In the genomic region with DNA sequence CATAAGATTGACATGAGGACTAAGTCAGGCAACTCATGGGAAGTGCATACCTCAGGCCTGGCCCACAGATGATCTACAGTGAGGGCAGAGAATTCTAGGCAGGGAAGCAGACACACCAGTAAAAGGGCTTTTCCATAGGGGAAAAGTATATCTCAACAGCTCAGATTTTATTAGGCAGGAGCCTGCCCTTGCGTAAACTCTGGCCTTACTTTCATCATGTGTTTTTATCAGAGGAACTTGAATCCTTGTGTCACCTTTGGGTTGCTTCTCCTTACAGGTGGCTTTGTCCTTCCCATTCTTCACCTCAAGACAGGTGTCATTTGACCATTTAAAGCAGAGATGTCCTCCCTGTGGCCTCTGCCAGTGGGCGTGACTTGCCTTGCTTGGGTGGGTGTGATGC, we compare ENCODE assay signal across 1 cellular context.
TF ChIP-seq lines count a peak whose summit lies in the region.

No MANE protein-coding gene starts in this region.

TF ChIP-seq in K562, 482 proteins besides CTCF, POLR2A, EP300 and RAD21 (continued from another document):
- no peak for TF ChIP-seq E2F5 (CRISPR knock-in tag; IDR thresholded peaks at IDR 0.05)
- TF ChIP-seq, protein P1, sequence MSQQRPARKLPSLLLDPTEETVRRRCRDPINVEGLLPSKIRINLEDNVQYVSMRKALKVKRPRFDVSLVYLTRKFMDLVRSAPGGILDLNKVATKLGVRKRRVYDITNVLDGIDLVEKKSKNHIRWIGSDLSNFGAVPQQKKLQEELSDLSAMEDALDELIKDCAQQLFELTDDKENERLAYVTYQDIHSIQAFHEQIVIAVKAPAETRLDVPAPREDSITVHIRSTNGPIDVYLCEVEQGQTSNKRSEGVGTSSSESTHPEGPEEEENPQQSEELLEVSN (IDR thresholded peaks at IDR 0.05; ENCODE audit: borderline replicate concordance in 1 of 2, extremely low read depth in 1 of 2, insufficient read depth in 1 of 2, insufficient read length in 1 of 2, low read depth in 1 of 2, low read length in 1 of 2, poor library complexity in 1 of 2, severe bottlenecking in 1 of 2), result no peak
- no peak for TF ChIP-seq GATAD2A (IDR thresholded peaks at IDR 0.05)
- TF ChIP-seq RBM25 (IDR thresholded peaks at IDR 0.05; ENCODE audit: low read depth, low read length, severe bottlenecking), result no peak
- TF ChIP-seq MYC (IDR thresholded peaks at IDR 0.05; ENCODE audit: low read depth, low read length), result 0 out of 2 replicates have a peak, but pooled peaks have one; percentile 22
- no peak for TF ChIP-seq MYC (CRISPR knock-in tag; IDR thresholded peaks at IDR 0.05; ENCODE audit: borderline replicate concordance, low read depth)
- TF ChIP-seq, protein P2, sequence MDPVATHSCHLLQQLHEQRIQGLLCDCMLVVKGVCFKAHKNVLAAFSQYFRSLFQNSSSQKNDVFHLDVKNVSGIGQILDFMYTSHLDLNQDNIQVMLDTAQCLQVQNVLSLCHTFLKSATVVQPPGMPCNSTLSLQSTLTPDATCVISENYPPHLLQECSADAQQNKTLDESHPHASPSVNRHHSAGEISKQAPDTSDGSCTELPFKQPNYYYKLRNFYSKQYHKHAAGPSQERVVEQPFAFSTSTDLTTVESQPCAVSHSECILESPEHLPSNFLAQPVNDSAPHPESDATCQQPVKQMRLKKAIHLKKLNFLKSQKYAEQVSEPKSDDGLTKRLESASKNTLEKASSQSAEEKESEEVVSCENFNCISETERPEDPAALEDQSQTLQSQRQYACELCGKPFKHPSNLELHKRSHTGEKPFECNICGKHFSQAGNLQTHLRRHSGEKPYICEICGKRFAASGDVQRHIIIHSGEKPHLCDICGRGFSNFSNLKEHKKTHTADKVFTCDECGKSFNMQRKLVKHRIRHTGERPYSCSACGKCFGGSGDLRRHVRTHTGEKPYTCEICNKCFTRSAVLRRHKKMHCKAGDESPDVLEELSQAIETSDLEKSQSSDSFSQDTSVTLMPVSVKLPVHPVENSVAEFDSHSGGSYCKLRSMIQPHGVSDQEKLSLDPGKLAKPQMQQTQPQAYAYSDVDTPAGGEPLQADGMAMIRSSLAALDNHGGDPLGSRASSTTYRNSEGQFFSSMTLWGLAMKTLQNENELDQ (CRISPR knock-in tag; IDR thresholded peaks at IDR 0.05; ENCODE audit: borderline replicate concordance), result no peak
- peak; percentile 48; the same call in 1 of the 2 replicates for TF ChIP-seq CEBPB (tag; IDR thresholded peaks at IDR 0.05)
- TF ChIP-seq ILK (tag; IDR thresholded peaks at IDR 0.05; ENCODE audit: borderline replicate concordance, low read depth), result no peak
- TF ChIP-seq RNF219 (CRISPR knock-in tag; IDR thresholded peaks at IDR 0.05), result no peak
